Comparison of ENCODE assay signal across 17 cellular contexts in the genomic region with DNA sequence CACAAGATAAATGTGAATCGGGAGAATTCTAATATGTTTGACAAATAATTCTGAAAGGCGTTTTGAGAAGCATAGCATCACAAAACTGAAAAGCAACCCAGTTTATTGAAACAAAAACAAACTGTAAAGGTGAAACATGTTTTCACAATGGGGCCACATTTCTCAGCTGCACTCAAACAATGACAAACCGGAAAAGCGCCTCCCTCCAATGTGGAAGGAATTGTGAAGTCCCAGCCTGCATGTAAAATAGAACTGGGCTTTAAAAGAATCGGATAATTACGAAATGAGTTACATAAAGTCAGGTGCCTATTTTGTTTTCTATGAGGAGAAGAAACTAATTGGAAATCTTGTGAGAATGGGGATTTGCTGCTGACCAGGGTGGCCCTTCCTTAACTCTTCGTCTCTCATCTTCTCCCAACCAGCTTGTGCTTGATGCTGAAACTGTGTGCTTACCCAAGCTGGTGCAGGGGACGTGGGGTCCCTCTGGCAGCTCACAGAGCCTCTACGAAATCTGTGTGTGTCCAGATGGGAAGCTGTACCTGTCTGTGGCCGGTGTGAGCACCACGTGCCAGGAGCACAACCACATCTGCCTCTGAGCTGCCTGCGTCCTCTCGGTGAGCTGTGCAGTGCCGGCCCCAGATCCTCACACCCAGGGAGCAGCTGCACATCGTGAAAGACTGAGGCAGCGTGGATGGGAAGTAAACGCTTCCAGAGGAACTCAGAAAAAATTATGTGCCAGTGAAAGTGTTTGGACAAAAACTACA.
DNase-seq lines count a peak whose midpoint lies in the region; ATAC-seq, FAIRE-seq and TF ChIP-seq lines count a peak whose summit lies in the region.
"Had no signal": no experiment of that assay in that cellular context is flagged by ENCODE, and none has a peak within 500 bp of the region (broad histone marks: within the 10 kb centered on the region; RNA-seq: fewer than 3 reads in every experiment).

No MANE protein-coding gene starts in this region.

- H3K4me2 ChIP-seq in GM23248 (ENCODE audit: unreplicated experiment) (peak overlapping the region; percentile 17), neuronal stem cell (ENCODE audit: insufficient read depth, low read length, poor library complexity, severe bottlenecking) (no peak overlapping the region)

- H3K27ac ChIP-seq in GM23248 (peak overlapping the region; percentile 41), neuronal stem cell (replicated peaks; ENCODE audit: low read length) (no peak overlapping the region), kidney (ENCODE audit: low read depth in 2 of 2, low read length in 2 of 2) (no peak overlapping the region)
- H3K27ac ChIP-seq: HL-60, left ventricle myocardium inferior, VCaP had no signal

- no peak for ATAC-seq in GM21526 (IDR thresholded peaks at IDR 0.05; ENCODE audit: low FRiP score, unreplicated experiment)
- ATAC-seq: effector memory CD8-positive, alpha-beta T cell; Right ventricle myocardium inferior; T-cell had no signal

- no peaks in the 10 kb centered on the region for H3K79me2 ChIP-seq in GM23248 (ENCODE audit: insufficient read depth)

- peak overlapping the region; percentile 5 for H3K18ac ChIP-seq in neuronal stem cell (ENCODE audit: low read length)

- H2BK5ac ChIP-seq in neuronal stem cell (ENCODE audit: low read length), result no peak overlapping the region

- no peaks in the 10 kb centered on the region for H3K79me1 ChIP-seq in neuronal stem cell (ENCODE audit: low read depth, low read length)

- DNase-seq in GM23248 (peak; percentile 51), LHCN-M2 (ENCODE audit: low read depth) (peak; percentile 33), epithelial cell of esophagus (ENCODE audit: low read depth) (peak; percentile 33), neuronal stem cell (ENCODE audit: low spot score) (no peak), kidney (no peak), NCI-H748 treated with DMSO at 0.1 percent for 48 hours (lab: John Stamatoyannopoulos, UW) (no peak)
- DNase-seq: effector memory CD8-positive, alpha-beta T cell; foreskin melanocyte; GOT3; KG1; left ventricle myocardium inferior; NCI-H1092; T-cell had no signal

- no peaks in the 10 kb centered on the region for H4K20me1 ChIP-seq in GM23248 (ENCODE audit: insufficient read depth)

- no peaks in the 10 kb centered on the region for H3K9me3 ChIP-seq in GM23248 (ENCODE audit: low read depth)
- H3K9me3 ChIP-seq in neuronal stem cell (replicated peaks in 1 of 2; ENCODE audit: control insufficient read depth in 2 of 2, insufficient read depth in 1 of 2, low read depth in 1 of 2, low read length in 2 of 2), result no peaks in the 10 kb centered on the region
- no peaks in the 10 kb centered on the region for H3K9me3 ChIP-seq in kidney (ENCODE audit: control insufficient read depth in 1 of 2, low read length in 2 of 2)
- H3K9me3 ChIP-seq: left ventricle myocardium inferior had no signal

- no peak overlapping the region for H3K23ac ChIP-seq in neuronal stem cell (ENCODE audit: low read depth, low read length, poor library complexity)

- H3K4me3 ChIP-seq in GM23248 (peak overlapping the region; percentile 17), epithelial cell of esophagus (ENCODE audit: low read length) (no peak overlapping the region), neuronal stem cell (ENCODE audit: low read length in 2 of 2) (peak overlapping the region in 1 of 2 donors; percentile 8), kidney (ENCODE audit: low read length in 2 of 2) (no peak overlapping the region)
- H3K4me3 ChIP-seq: left ventricle myocardium inferior had no signal

- no peak overlapping the region for H4K8ac ChIP-seq in neuronal stem cell (ENCODE audit: low read depth, low read length)

- H4K91ac ChIP-seq in neuronal stem cell (ENCODE audit: low read depth, low read length, poor library complexity), result no peak overlapping the region

- H2AFZ ChIP-seq in GM23248, result peak overlapping the region; percentile 71
- peak overlapping the region; percentile 37 for H2AFZ ChIP-seq in neuronal stem cell (ENCODE audit: low read length)

- intact Hi-C loops in kidney (cut with DNase I), result no loop called here

- no peak overlapping the region for H2AK5ac ChIP-seq in neuronal stem cell (ENCODE audit: low read depth, low read length)

- no peak overlapping the region; the same call in 1 of the 2 replicates for H3K9ac ChIP-seq in GM23248
- H3K9ac ChIP-seq in neuronal stem cell (ENCODE audit: low read depth, low read length, poor library complexity), result no peak overlapping the region
- no peak overlapping the region for H3K9ac ChIP-seq in kidney (ENCODE audit: low read length in 2 of 2)

- FAIRE-seq in kidney (lab: Jason Lieb, UNC), result no peak

- no peak overlapping the region for H2BK12ac ChIP-seq in neuronal stem cell (ENCODE audit: low read length)

- H3K9me2 ChIP-seq in GM23248 (ENCODE audit: insufficient read depth), result no peaks in the 10 kb centered on the region

- no peaks in the 10 kb centered on the region for H3K36me3 ChIP-seq in GM23248 (ENCODE audit: low read depth)
- peaks cover 0 to under 1% of the 10 kb centered on the region in 2 donors for H3K36me3 ChIP-seq in neuronal stem cell (replicated peaks in 1 of 2; ENCODE audit: control insufficient read depth in 2 of 2, insufficient read depth in 2 of 2, low read length in 2 of 2)
- no peaks in the 10 kb centered on the region for H3K36me3 ChIP-seq in kidney (ENCODE audit: control insufficient read depth in 1 of 2, insufficient read depth in 2 of 2, low read length in 2 of 2)
- H3K36me3 ChIP-seq: left ventricle myocardium inferior had no signal

- H3K4ac ChIP-seq in neuronal stem cell (ENCODE audit: low read length), result no peak overlapping the region

- H3K27me3 ChIP-seq in GM23248 (replicated peaks; ENCODE audit: insufficient read depth), result no peaks in the 10 kb centered on the region
- H3K27me3 ChIP-seq in neuronal stem cell (ENCODE audit: control insufficient read depth in 3 of 3, insufficient read depth in 3 of 3, low read depth in 1 of 3, low read length in 3 of 3), result no peaks in the 10 kb centered on the region

- no peak overlapping the region for H3K14ac ChIP-seq in neuronal stem cell (ENCODE audit: low read length)

- no peak overlapping the region for H2BK15ac ChIP-seq in neuronal stem cell (ENCODE audit: low read length)

- in situ Hi-C loops in GM23248 (cut with MboI), result loop anchor here (25.0 kb wide), 2 partner anchors 512 to 1712 kb away; partner anchors contain the start of gene MICU2

- WGBS in GM23248 (ENCODE audit: low coverage in 1 of 2, low lambda C conversion rate in 2 of 2, missing lambda C conversion rate in 2 of 2), 2 experiments, result 43 to 46% methylated on average over 17 of the region's 17 CpGs
- no CpG with 5 or more reads among the region's 17 CpGs for WGBS in neuronal stem cell (ENCODE audit: extremely low coverage in 2 of 2, insufficient read length in 2 of 2, insufficient replicate concordance in 1 of 2), 2 donors

- TF ChIP-seq CTCF in epithelial cell of esophagus (IDR thresholded peaks at IDR 0.05; ENCODE audit: insufficient read depth, low read depth, low read length, missing control alignments) (no peak), kidney (IDR thresholded peaks at IDR 0.05; ENCODE audit: borderline replicate concordance, extremely low read depth, insufficient read depth) (no peak)

- H3K4me1 ChIP-seq in GM23248 (ENCODE audit: insufficient read depth) (peaks cover 51% of the 10 kb centered on the region), neuronal stem cell (ENCODE audit: control insufficient read depth in 2 of 2, insufficient read depth in 1 of 2, low read depth in 1 of 2, low read length in 2 of 2) (peaks cover 6 to 8% of the 10 kb centered on the region in 2 donors), kidney (ENCODE audit: control insufficient read depth in 1 of 2, insufficient read depth in 1 of 2, low read depth in 1 of 2, low read length in 2 of 2) (no peaks in the 10 kb centered on the region)

- H2BK120ac ChIP-seq in neuronal stem cell (ENCODE audit: low read depth, low read length), result no peak overlapping the region

- H3F3A ChIP-seq in GM23248 (ENCODE audit: insufficient read depth), result peaks cover 74% of the 10 kb centered on the region

Comparison
In these comparisons a context has a peak if more than half of its experiments do, and no peak if none do; other contexts are left out.
1. DNase-seq: peak in GM23248 (single experiment), LHCN-M2 (single experiment) and epithelial cell of esophagus (single experiment); none in neuronal stem cell (single experiment), kidney (single experiment) and NCI-H748 treated with DMSO at 0.1 percent for 48 hours (single experiment).